9 cellular contexts compared by ENCODE assay signal in the genomic region with DNA sequence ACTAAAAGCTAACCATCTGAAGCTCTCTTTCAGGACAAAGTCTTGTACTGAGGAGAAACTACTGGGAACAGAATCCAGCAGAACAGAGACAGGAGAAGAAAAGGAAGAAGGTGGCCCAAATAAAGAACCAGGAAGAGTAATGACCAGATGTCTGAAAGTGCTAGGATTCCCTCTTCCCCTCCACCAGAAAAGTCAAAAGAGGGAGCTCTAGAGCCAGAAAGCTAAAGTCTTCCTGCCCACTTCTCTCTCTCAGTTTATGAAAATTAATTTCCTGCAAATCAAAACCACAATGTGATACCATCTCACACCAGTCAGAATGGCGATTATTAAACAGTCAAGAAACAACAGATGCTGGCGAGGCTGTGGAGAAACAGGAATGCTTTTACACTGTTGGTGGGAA. TPM values are rescaled to one million over a fixed set of nuclear protein-coding genes. Genes with fewer than 3 reads are reported as not detected.
A peak's percentile ranks its signal among the peaks of the same experiment; 100 is the strongest.
DNase-seq lines count a peak whose midpoint lies in the region; ATAC-seq, FAIRE-seq and TF ChIP-seq lines count a peak whose summit lies in the region.
"Had no signal": no experiment of that assay in that cellular context is flagged by ENCODE, and none has a peak within 500 bp of the region (broad histone marks: within the 10 kb centered on the region; RNA-seq: fewer than 3 reads in every experiment).

No MANE protein-coding gene starts in this region.

- TF ChIP-seq POLR2A in A549 (IDR thresholded peaks at IDR 0.05; ENCODE audit: low read length), result no peak

- no peak for TF ChIP-seq EP300 in A549 (IDR thresholded peaks at IDR 0.05)

- no peak for FAIRE-seq in A549 (lab: Jason Lieb, UNC)

- BruUV-seq in Panc1 (replicated peaks; lab: Mats Ljungman, UMichigan), result no TSS peak

- no peaks in the 10 kb centered on the region for H3K36me3 ChIP-seq in Panc1 (ENCODE audit: control insufficient read depth, insufficient read depth, low read length)

- TF ChIP-seq CTCF in A549 (IDR thresholded peaks at IDR 0.05), result peak; percentile 25
- TF ChIP-seq CTCF in Panc1 (IDR thresholded peaks at IDR 0.05), result peak; percentile 74
- peak; percentile 33 for TF ChIP-seq CTCF in fibroblast of the aortic adventitia (IDR thresholded peaks at IDR 0.05; ENCODE audit: insufficient read depth, low read length)

- intact Hi-C loops in Panc1 (cut with micrococcal nuclease; ENCODE audit: unreplicated experiment), result loop anchor here (5.0 kb wide), 1 partner anchor 115 kb away; no protein-coding TSS in a partner anchor

- H3K4me3 ChIP-seq in A549 (no peak overlapping the region), Panc1 (ENCODE audit: low read depth in 2 of 2, low read length in 2 of 2) (no peak overlapping the region), fibroblast of the aortic adventitia (ENCODE audit: low read depth, low read length) (no peak overlapping the region)
- H3K4me3 ChIP-seq: skin epidermis had no signal

- H3K4me1 ChIP-seq in A549 (peaks cover 6% of the 10 kb centered on the region; the same call in 1 of the 3 replicates), Panc1 (ENCODE audit: control insufficient read depth, insufficient read depth, low read length) (no peaks in the 10 kb centered on the region)

- 46% methylated on average over 2 of the region's 2 CpGs for WGBS in A549 (ENCODE audit: missing lambda C conversion rate)

- ATAC-seq in A549, result peak in 1 of 2 experiments; percentile 65; a peak in 2 of 6 replicates
- 0 out of 2 replicates have a peak, but pooled peaks have one; percentile 75 for ATAC-seq in Panc1
- no peak for ATAC-seq in GM19455 (IDR thresholded peaks at IDR 0.05; ENCODE audit: unreplicated experiment)
- no peak for ATAC-seq in GM18909 (IDR thresholded peaks at IDR 0.05; ENCODE audit: poor library complexity, unreplicated experiment)

- H3K27ac ChIP-seq in A549 (no peak overlapping the region), Panc1 (ENCODE audit: low read length) (no peak overlapping the region)

- H3K9me3 ChIP-seq in A549 (peaks cover 20% of the 10 kb centered on the region; the same call in 2 of the 3 replicates), Panc1 (ENCODE audit: control insufficient read depth, insufficient read depth, low read depth, low read length) (peaks cover 3% of the 10 kb centered on the region; the same call in 1 of the 2 replicates)

- no peaks in the 10 kb centered on the region for H3K27me3 ChIP-seq in Panc1 (ENCODE audit: control insufficient read depth, insufficient read depth, low read length)

- DNase-seq in A549 (ENCODE audit: low read depth in 1 of 2, low spot score in 1 of 2) (no peak), ELR (ENCODE audit: low read depth) (peak; percentile 41), Panc1 (ENCODE audit: low read depth, low spot score) (no peak), fibroblast of the aortic adventitia (ENCODE audit: low read depth) (no peak), cortex of kidney (lab: John Stamatoyannopoulos, UW) (no peak), NOMO-1 treated with DMSO at 0.1 percent for 48 hours (lab: John Stamatoyannopoulos, UW; ENCODE audit: unreplicated experiment) (no peak)

- in situ Hi-C loops in Panc1 (cut with HindIII; ENCODE audit: low pct_unique_long_range_greater_than_20kb, low sequenced_read_pairs), result no loop called here

- CTCF ChIA-PET in A549 (lab: Yijun Ruan, JAX) (interaction anchor here (0.6 to 1.4 kb wide), 4 partner anchors 45 to 512 kb away, joined by 3 to 4 read pairs (median 3); no protein-coding TSS in a partner anchor), Panc1 (lab: Charles Lee) (interaction anchor here (0.6 to 0.7 kb wide), 4 partner anchors 9 to 88 kb away, joined by 3 to 5 read pairs (median 4); no protein-coding TSS in a partner anchor)

- no peak overlapping the region for H3K4me2 ChIP-seq in A549

- peak in 1 of 2 experiments; percentile 32; a peak in 1 of 5 replicates for TF ChIP-seq RAD21 in A549 (conservative IDR thresholded peaks at IDR 0.05 in 1 of 2, IDR thresholded peaks at IDR 0.05 in 1 of 2)

- POLR2A ChIA-PET in A549 (lab: Yijun Ruan, JAX) (no interaction called here), Panc1 (lab: Charles Lee) (no interaction called here)

TF ChIP-seq in A549, 52 proteins besides CTCF, POLR2A, EP300 and RAD21 (continues in another document):
- TF ChIP-seq, protein P1, sequence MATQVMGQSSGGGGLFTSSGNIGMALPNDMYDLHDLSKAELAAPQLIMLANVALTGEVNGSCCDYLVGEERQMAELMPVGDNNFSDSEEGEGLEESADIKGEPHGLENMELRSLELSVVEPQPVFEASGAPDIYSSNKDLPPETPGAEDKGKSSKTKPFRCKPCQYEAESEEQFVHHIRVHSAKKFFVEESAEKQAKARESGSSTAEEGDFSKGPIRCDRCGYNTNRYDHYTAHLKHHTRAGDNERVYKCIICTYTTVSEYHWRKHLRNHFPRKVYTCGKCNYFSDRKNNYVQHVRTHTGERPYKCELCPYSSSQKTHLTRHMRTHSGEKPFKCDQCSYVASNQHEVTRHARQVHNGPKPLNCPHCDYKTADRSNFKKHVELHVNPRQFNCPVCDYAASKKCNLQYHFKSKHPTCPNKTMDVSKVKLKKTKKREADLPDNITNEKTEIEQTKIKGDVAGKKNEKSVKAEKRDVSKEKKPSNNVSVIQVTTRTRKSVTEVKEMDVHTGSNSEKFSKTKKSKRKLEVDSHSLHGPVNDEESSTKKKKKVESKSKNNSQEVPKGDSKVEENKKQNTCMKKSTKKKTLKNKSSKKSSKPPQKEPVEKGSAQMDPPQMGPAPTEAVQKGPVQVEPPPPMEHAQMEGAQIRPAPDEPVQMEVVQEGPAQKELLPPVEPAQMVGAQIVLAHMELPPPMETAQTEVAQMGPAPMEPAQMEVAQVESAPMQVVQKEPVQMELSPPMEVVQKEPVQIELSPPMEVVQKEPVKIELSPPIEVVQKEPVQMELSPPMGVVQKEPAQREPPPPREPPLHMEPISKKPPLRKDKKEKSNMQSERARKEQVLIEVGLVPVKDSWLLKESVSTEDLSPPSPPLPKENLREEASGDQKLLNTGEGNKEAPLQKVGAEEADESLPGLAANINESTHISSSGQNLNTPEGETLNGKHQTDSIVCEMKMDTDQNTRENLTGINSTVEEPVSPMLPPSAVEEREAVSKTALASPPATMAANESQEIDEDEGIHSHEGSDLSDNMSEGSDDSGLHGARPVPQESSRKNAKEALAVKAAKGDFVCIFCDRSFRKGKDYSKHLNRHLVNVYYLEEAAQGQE (IDR thresholded peaks at IDR 0.05), result no peak
- TF ChIP-seq RARB (CRISPR knock-in tag; IDR thresholded peaks at IDR 0.05) (no peak), NPAS2 (CRISPR knock-in tag; IDR thresholded peaks at IDR 0.05; ENCODE audit: borderline replicate concordance) (no peak), FOXS1 (CRISPR knock-in tag; IDR thresholded peaks at IDR 0.05) (no peak), CEBPB (IDR thresholded peaks at IDR 0.05) (no peak), SREBF2 (IDR thresholded peaks at IDR 0.05) (no peak), CBX2 (IDR thresholded peaks at IDR 0.05; ENCODE audit: borderline replicate concordance, low read depth) (no peak), GATA3 (IDR thresholded peaks at IDR 0.05; ENCODE audit: borderline replicate concordance) (no peak), CBX8 (IDR thresholded peaks at IDR 0.05) (no peak)
- TF ChIP-seq, protein P2, sequence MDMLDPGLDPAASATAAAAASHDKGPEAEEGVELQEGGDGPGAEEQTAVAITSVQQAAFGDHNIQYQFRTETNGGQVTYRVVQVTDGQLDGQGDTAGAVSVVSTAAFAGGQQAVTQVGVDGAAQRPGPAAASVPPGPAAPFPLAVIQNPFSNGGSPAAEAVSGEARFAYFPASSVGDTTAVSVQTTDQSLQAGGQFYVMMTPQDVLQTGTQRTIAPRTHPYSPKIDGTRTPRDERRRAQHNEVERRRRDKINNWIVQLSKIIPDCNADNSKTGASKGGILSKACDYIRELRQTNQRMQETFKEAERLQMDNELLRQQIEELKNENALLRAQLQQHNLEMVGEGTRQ (IDR thresholded peaks at IDR 0.05), result no peak
- TF ChIP-seq, protein P3, sequence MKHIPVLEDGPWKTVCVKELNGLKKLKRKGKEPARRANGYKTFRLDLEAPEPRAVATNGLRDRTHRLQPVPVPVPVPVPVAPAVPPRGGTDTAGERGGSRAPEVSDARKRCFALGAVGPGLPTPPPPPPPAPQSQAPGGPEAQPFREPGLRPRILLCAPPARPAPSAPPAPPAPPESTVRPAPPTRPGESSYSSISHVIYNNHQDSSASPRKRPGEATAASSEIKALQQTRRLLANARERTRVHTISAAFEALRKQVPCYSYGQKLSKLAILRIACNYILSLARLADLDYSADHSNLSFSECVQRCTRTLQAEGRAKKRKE (CRISPR knock-in tag; IDR thresholded peaks at IDR 0.05; ENCODE audit: low read depth), result no peak
- TF ChIP-seq, protein P4, sequence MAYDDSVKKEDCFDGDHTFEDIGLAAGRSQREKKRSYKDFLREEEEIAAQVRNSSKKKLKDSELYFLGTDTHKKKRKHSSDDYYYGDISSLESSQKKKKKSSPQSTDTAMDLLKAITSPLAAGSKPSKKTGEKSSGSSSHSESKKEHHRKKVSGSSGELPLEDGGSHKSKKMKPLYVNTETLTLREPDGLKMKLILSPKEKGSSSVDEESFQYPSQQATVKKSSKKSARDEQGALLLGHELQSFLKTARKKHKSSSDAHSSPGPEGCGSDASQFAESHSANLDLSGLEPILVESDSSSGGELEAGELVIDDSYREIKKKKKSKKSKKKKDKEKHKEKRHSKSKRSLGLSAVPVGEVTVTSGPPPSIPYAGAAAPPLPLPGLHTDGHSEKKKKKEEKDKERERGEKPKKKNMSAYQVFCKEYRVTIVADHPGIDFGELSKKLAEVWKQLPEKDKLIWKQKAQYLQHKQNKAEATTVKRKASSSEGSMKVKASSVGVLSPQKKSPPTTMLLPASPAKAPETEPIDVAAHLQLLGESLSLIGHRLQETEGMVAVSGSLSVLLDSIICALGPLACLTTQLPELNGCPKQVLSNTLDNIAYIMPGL (CRISPR knock-in tag; IDR thresholded peaks at IDR 0.05; ENCODE audit: borderline replicate concordance), result no peak
- TF ChIP-seq, protein P5, sequence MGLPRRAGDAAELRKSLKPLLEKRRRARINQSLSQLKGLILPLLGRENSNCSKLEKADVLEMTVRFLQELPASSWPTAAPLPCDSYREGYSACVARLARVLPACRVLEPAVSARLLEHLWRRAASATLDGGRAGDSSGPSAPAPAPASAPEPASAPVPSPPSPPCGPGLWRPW (IDR thresholded peaks at IDR 0.05), result no peak

RNA-seq across cellular contexts. Expression of a gene that starts 47.2 kb away (rescaled TPM):
- polyA plus RNA-seq in A549 (2011; rRNA removed) (26.6 and 32.6 TPM in 2 replicates), A549 (2017; fragmentation: RNase III; extraction: RNeasy Plus Mini Kit Qiagen cat#74134 plus additional on column Dnase treatment) (25.0 to 26.5 TPM (median 25.1 TPM) in 3 replicates)
- 26.1 and 40.0 TPM in 2 replicates for polyA plus RNA-seq in A549 (2012; cell fraction: cytosol; rRNA removed)
- polyA plus RNA-seq in A549 (2012; cell fraction: nucleus; rRNA removed), result 24.0 and 32.2 TPM in 2 replicates
- polyA minus RNA-seq in A549 (2011; rRNA and poly(A)+ RNA removed), result 72.3 and 83.3 TPM in 2 replicates
- total RNA-seq in Panc1 (2021; ENCODE audit: unreplicated experiment) (51.1 TPM), fibroblast of the aortic adventitia (ENCODE audit: low replicate concordance) (15.9 and 18.3 TPM in 2 replicates)
- 31.4 TPM for polyA plus RNA-seq in Panc1 (2012; ENCODE audit: insufficient read length)
